Comparison of ENCODE assay signal across 1 cellular context in genomic region chr10:87654212-87654611, GRCh38.
TF ChIP-seq lines count a peak whose summit lies in the region.

No MANE protein-coding gene starts in this region.

TF ChIP-seq in IMR-90, 13 proteins besides CTCF, POLR2A, EP300 and RAD21:
- TF ChIP-seq RCOR1 (IDR thresholded peaks at IDR 0.05; ENCODE audit: insufficient replicate concordance, low read length) = no peak
- TF ChIP-seq NFE2L2 (IDR thresholded peaks at IDR 0.05; ENCODE audit: low read depth, low read length) = no peak
- TF ChIP-seq, protein P1, sequence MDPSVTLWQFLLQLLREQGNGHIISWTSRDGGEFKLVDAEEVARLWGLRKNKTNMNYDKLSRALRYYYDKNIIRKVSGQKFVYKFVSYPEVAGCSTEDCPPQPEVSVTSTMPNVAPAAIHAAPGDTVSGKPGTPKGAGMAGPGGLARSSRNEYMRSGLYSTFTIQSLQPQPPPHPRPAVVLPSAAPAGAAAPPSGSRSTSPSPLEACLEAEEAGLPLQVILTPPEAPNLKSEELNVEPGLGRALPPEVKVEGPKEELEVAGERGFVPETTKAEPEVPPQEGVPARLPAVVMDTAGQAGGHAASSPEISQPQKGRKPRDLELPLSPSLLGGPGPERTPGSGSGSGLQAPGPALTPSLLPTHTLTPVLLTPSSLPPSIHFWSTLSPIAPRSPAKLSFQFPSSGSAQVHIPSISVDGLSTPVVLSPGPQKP (IDR thresholded peaks at IDR 0.05; ENCODE audit: borderline replicate concordance, low read depth, low read length) = no peak
- TF ChIP-seq CHD1 (IDR thresholded peaks at IDR 0.05; ENCODE audit: low read depth, low read length) = no peak
- no peak for TF ChIP-seq FOS (IDR thresholded peaks at IDR 0.05; ENCODE audit: low read depth, low read length)
- TF ChIP-seq, protein P2, sequence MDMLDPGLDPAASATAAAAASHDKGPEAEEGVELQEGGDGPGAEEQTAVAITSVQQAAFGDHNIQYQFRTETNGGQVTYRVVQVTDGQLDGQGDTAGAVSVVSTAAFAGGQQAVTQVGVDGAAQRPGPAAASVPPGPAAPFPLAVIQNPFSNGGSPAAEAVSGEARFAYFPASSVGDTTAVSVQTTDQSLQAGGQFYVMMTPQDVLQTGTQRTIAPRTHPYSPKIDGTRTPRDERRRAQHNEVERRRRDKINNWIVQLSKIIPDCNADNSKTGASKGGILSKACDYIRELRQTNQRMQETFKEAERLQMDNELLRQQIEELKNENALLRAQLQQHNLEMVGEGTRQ (IDR thresholded peaks at IDR 0.05; ENCODE audit: low read depth, low read length) = no peak
- no peak for TF ChIP-seq MAZ (IDR thresholded peaks at IDR 0.05; ENCODE audit: borderline replicate concordance, low read depth, low read length)
- no peak for TF ChIP-seq BHLHE40 (IDR thresholded peaks at IDR 0.05; ENCODE audit: low read depth, low read length)
- no peak for TF ChIP-seq MAFK (IDR thresholded peaks at IDR 0.05; ENCODE audit: low read depth, low read length)
- no peak for TF ChIP-seq SMC3 (IDR thresholded peaks at IDR 0.05; ENCODE audit: low read depth, low read length)
